Comparison of ENCODE assay signal across 8 cellular contexts in the genomic region with DNA sequence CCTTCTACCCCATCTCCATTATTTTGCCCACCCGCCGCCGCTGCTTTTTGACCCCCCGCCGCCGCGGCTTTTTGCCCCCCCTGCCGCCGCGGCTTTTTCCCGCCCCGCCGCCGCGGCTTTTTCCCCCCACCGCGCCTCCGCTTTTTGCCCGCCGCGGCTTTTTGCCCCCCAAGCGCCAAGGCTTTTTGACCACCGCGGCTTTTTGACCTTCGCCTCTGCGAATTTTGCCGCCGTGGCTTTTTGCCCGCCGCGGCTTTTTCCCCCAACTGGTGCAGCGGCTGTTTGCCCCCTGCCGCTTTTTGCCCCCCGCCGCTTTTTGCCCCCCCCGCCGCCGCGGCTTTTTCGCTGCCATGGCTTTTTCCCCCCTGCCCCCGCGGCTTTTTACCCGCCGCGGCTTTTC.
DNase-seq lines count a peak whose midpoint lies in the region; ATAC-seq and TF ChIP-seq lines count a peak whose summit lies in the region.
"Not testable (repeated sequence)": the region's sequence is repeated elsewhere in the genome, so short reads cannot be mapped to it uniquely, and the experiment has no call there.

No MANE protein-coding gene starts in this region.

- H3K4me1 ChIP-seq in heart right ventricle; parathyroid adenoma; thoracic aorta (ENCODE audit: control insufficient read depth in 1 of 2, low read depth in 2 of 2): not testable (repeated sequence)

- H3K4me3 Mint-ChIP-seq in CD14-positive monocyte = peak overlapping the region; percentile 57 to 81
- peak overlapping the region; percentile 58 for H3K4me3 Mint-ChIP-seq in activated naive CD4-positive, alpha-beta T cell treated with anti-CD3 and anti-CD28 coated beads for 36 hours

- not testable (repeated sequence) for H3K9ac ChIP-seq in parathyroid adenoma

- WGBS in heart right ventricle, 2 donors = 9 to 12% methylated on average over 42 to 45 of the region's 45 CpGs

- CTCF ChIA-PET in activated naive CD4-positive, alpha-beta T cell treated with anti-CD3 and anti-CD28 coated beads for 36 hours (lab: Charles Lee) = not testable (repeated sequence)

- intact Hi-C loops in CD14-positive monocyte (cut with micrococcal nuclease); activated naive CD4-positive, alpha-beta T cell treated with anti-CD3 and anti-CD28 coated beads for 36 hours (cut with micrococcal nuclease); heart right ventricle (cut with DNase I): not testable (repeated sequence)

- H3K27me3 Mint-ChIP-seq in CD14-positive monocyte (ENCODE audit: low read depth in 3 of 3) = peaks cover 13 to 30% (median 24%) of the 10 kb centered on the region in 3 donors
- H3K27me3 Mint-ChIP-seq in activated naive CD4-positive, alpha-beta T cell treated with anti-CD3 and anti-CD28 coated beads for 36 hours (ENCODE audit: low read depth) = not testable (repeated sequence)

- H3K4me3 ChIP-seq in H7 (ENCODE audit: insufficient read depth, low read depth, low read length); parathyroid adenoma (ENCODE audit: low read depth, low read length): not testable (repeated sequence)
- peak overlapping the region in 9 of 10 donors; percentile 33 to 58 (median 46) for H3K4me3 ChIP-seq in heart right ventricle
- peak overlapping the region; percentile 67 for H3K4me3 ChIP-seq in thoracic aorta

- not testable (repeated sequence) for H3K27me3 ChIP-seq in H7 (ENCODE audit: control insufficient read depth, insufficient read depth, low read length); parathyroid adenoma (ENCODE audit: control insufficient read depth, insufficient read depth, low read length); thoracic aorta (replicated peaks; ENCODE audit: insufficient read depth)
- peaks cover 0 to 24% (median 6%) of the 10 kb centered on the region in 7 donors for H3K27me3 ChIP-seq in heart right ventricle

- not testable (repeated sequence) for H3K9me3 Mint-ChIP-seq in CD14-positive monocyte; activated naive CD4-positive, alpha-beta T cell treated with anti-CD3 and anti-CD28 coated beads for 36 hours

- H3K36me3 ChIP-seq in H7 (replicated peaks; ENCODE audit: control insufficient read depth, insufficient read depth, low read length); heart right ventricle; parathyroid adenoma (ENCODE audit: control insufficient read depth, insufficient read depth, low read length); thoracic aorta: not testable (repeated sequence)

- H3K4me1 Mint-ChIP-seq in CD14-positive monocyte; activated naive CD4-positive, alpha-beta T cell treated with anti-CD3 and anti-CD28 coated beads for 36 hours (ENCODE audit: low read depth): not testable (repeated sequence)

- H3K27ac Mint-ChIP-seq in CD14-positive monocyte; activated naive CD4-positive, alpha-beta T cell treated with anti-CD3 and anti-CD28 coated beads for 36 hours: not testable (repeated sequence)

- H2AFZ ChIP-seq in parathyroid adenoma = not testable (repeated sequence)

- H3K27ac ChIP-seq in heart right ventricle, parathyroid adenoma, thoracic aorta: not testable (repeated sequence)

- not testable (repeated sequence) for TF ChIP-seq CTCF in CD14-positive monocyte (IDR thresholded peaks at IDR 0.05); heart right ventricle (IDR thresholded peaks at IDR 0.05); parathyroid adenoma (IDR thresholded peaks at IDR 0.05); thoracic aorta (IDR thresholded peaks at IDR 0.05)

- H3K4me2 ChIP-seq in parathyroid adenoma (ENCODE audit: low read length) = peak overlapping the region; percentile 79

- not testable (repeated sequence) for H3K36me3 Mint-ChIP-seq in CD14-positive monocyte; activated naive CD4-positive, alpha-beta T cell treated with anti-CD3 and anti-CD28 coated beads for 36 hours (ENCODE audit: low read depth)

- DNase-seq in CD14-positive monocyte (ENCODE audit: low spot score); activated naive CD4-positive, alpha-beta T cell treated with anti-CD3 and anti-CD28 coated beads for 36 hours; thoracic aorta (ENCODE audit: low spot score): not testable (repeated sequence)
- DNase-seq in H7 (peak; percentile 0), OCI-M1 (lab: John Stamatoyannopoulos, UW) (peak; percentile 14), dedifferentiated amniotic fluid mesenchymal stem cell (ENCODE audit: extremely low spot score) (peak; percentile 12), heart right ventricle (peak in 1 of 2 donors; percentile 9)

- not testable (repeated sequence) for H3K79me2 ChIP-seq in parathyroid adenoma

- H3K9me3 ChIP-seq in heart right ventricle; parathyroid adenoma (ENCODE audit: control insufficient read depth, low read length); thoracic aorta: not testable (repeated sequence)

- not testable (repeated sequence) for ATAC-seq in heart right ventricle; thoracic aorta (ENCODE audit: insufficient number of reproducible peaks, low FRiP score, low read depth)
